In the genomic region with DNA sequence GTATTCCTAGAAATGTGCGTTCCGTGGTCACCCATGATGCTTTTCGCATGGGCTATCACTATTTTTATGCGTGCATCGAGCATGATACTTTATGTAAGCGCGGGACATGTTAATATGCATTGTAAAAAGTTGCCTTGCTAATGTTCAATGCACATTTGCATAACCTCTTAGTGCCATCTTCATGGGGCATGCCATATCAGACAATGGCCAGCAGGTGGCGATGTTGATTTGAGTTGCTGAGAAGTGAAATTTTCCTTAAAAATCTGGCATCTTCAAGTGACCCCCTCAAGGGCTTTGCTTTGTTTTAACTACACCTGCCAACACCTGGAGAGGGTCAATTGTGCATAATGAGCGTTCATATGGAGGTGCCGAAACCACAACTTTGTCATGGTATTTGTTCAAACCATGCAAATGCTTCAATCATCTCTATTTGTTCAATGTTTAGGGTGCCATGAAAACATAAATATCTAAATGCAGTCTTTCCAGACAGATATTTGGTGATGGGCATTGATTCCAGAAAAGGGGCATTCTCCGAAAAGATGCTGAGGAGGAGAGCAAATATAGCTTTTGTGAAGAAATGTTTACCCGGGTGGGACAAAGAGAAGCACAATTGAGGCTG, we compare ENCODE assay signal across 9 cellular contexts.
A peak's percentile ranks its signal among the peaks of the same experiment; 100 is the strongest.
DNase-seq lines count a peak whose midpoint lies in the region; ATAC-seq and TF ChIP-seq lines count a peak whose summit lies in the region.
"Had no signal": no experiment of that assay in that cellular context is flagged by ENCODE, and none has a peak within 500 bp of the region (broad histone marks: within the 10 kb centered on the region; RNA-seq: fewer than 3 reads in every experiment).

No MANE protein-coding gene starts in this region.

- no peaks in the 10 kb centered on the region for H3K79me2 ChIP-seq in DND-41 (ENCODE audit: insufficient read depth, low read length)

- H3K27ac ChIP-seq in DND-41 (ENCODE audit: low read length) = no peak overlapping the region

- peak; percentile 32 for DNase-seq in DND-41
- peak; percentile 11 for DNase-seq in NCI-H128 (lab: John Stamatoyannopoulos, UW; ENCODE audit: unreplicated experiment)
- DNase-seq in activated CD8-positive, alpha-beta memory T cell treated with anti-CD3 and anti-CD28 coated beads, Interleukin-2, amount 10 ng/mL, durations not matched to agents 7 days and 5 days = peak; percentile 43
- DNase-seq in fibroblast of mammary gland (ENCODE audit: low read depth) = peak; percentile 49
- DNase-seq in neural crest cell (ENCODE audit: low read depth, low spot score) = peak; percentile 70
- DNase-seq in GF-D8 (lab: John Stamatoyannopoulos, UW) = no peak
- no peak for DNase-seq in dedifferentiated amniotic fluid mesenchymal stem cell (ENCODE audit: extremely low spot score)

- no peaks in the 10 kb centered on the region for H3K27me3 ChIP-seq in DND-41 (ENCODE audit: insufficient read depth, low read length, poor library complexity)

- no peak overlapping the region for H3K4me2 ChIP-seq in DND-41 (ENCODE audit: insufficient read depth, low read length)

- CTCF ChIA-PET in activated CD8-positive, alpha-beta memory T cell treated with anti-CD3 and anti-CD28 coated beads, Interleukin-2, amount 10 ng/mL, durations not matched to agents 7 days and 5 days (lab: Charles Lee) = no interaction called here

- H3K36me3 ChIP-seq in DND-41 (ENCODE audit: insufficient read depth, low read length) = no peaks in the 10 kb centered on the region

- no peak overlapping the region for H3K4me3 Mint-ChIP-seq in activated CD8-positive, alpha-beta memory T cell treated with anti-CD3 and anti-CD28 coated beads, Interleukin-2, amount 10 ng/mL, durations not matched to agents 7 days and 5 days
- no peak overlapping the region for H3K4me3 Mint-ChIP-seq in neural crest cell
- H3K4me3 Mint-ChIP-seq: activated naive CD4-positive, alpha-beta T cell treated with anti-CD3 and anti-CD28 coated beads, Interleukin-2, amount 50 U/mL, for 24 hours had no signal

- H3K4me1 Mint-ChIP-seq in activated CD8-positive, alpha-beta memory T cell treated with anti-CD3 and anti-CD28 coated beads, Interleukin-2, amount 10 ng/mL, durations not matched to agents 7 days and 5 days = no peaks in the 10 kb centered on the region
- H3K4me1 Mint-ChIP-seq in neural crest cell = peaks cover 4% of the 10 kb centered on the region
- H3K4me1 Mint-ChIP-seq: activated naive CD4-positive, alpha-beta T cell treated with anti-CD3 and anti-CD28 coated beads, Interleukin-2, amount 50 U/mL, for 24 hours had no signal

- no peaks in the 10 kb centered on the region for H3K9me3 ChIP-seq in DND-41 (ENCODE audit: insufficient read depth, low read length, severe bottlenecking)

- peak; percentile 86 for TF ChIP-seq CTCF in DND-41 (IDR thresholded peaks at IDR 0.05; ENCODE audit: borderline replicate concordance, extremely low read depth, low read length, poor library complexity, severe bottlenecking)
- TF ChIP-seq CTCF in fibroblast of mammary gland (conservative IDR thresholded peaks at IDR 0.05; ENCODE audit: control insufficient read depth, insufficient read depth, low read depth, low read length) = peak; percentile 85
- peak; percentile 98 for TF ChIP-seq CTCF in neural crest cell (conservative IDR thresholded peaks at IDR 0.05)

- H3K4me3 ChIP-seq in DND-41 (ENCODE audit: low read depth in 1 of 2, low read length in 2 of 2) = no peak overlapping the region
- no peak overlapping the region for H3K4me3 ChIP-seq in fibroblast of mammary gland (ENCODE audit: control insufficient read depth, low read depth, low read length)

- H4K20me1 ChIP-seq in DND-41 (ENCODE audit: insufficient read depth, low read length) = no peaks in the 10 kb centered on the region

- H3K36me3 Mint-ChIP-seq in activated CD8-positive, alpha-beta memory T cell treated with anti-CD3 and anti-CD28 coated beads, Interleukin-2, amount 10 ng/mL, durations not matched to agents 7 days and 5 days = no peaks in the 10 kb centered on the region
- no peaks in the 10 kb centered on the region for H3K36me3 Mint-ChIP-seq in neural crest cell (ENCODE audit: low read depth)
- H3K36me3 Mint-ChIP-seq: activated naive CD4-positive, alpha-beta T cell treated with anti-CD3 and anti-CD28 coated beads, Interleukin-2, amount 50 U/mL, for 24 hours had no signal

- H3K4me1 ChIP-seq in DND-41 (ENCODE audit: insufficient read depth, low read length) = no peaks in the 10 kb centered on the region

- no peak overlapping the region for H2AFZ ChIP-seq in DND-41 (ENCODE audit: low read depth, low read length)

- no peak overlapping the region for H3K9ac ChIP-seq in DND-41 (ENCODE audit: low read depth, low read length)

- ATAC-seq in DND-41 (ENCODE audit: insufficient read depth, low read depth) (no peak), GM19468 (IDR thresholded peaks at IDR 0.05; ENCODE audit: extremely low read depth, unreplicated experiment) (peak; percentile 40)
- no peak for ATAC-seq in activated CD8-positive, alpha-beta memory T cell treated with anti-CD3 and anti-CD28 coated beads, Interleukin-2, amount 10 ng/mL, durations not matched to agents 7 days and 5 days

- no peaks in the 10 kb centered on the region for H3K9me3 Mint-ChIP-seq in activated CD8-positive, alpha-beta memory T cell treated with anti-CD3 and anti-CD28 coated beads, Interleukin-2, amount 10 ng/mL, durations not matched to agents 7 days and 5 days (ENCODE audit: low read depth)
- no peaks in the 10 kb centered on the region for H3K9me3 Mint-ChIP-seq in neural crest cell
- H3K9me3 Mint-ChIP-seq: activated naive CD4-positive, alpha-beta T cell treated with anti-CD3 and anti-CD28 coated beads, Interleukin-2, amount 50 U/mL, for 24 hours had no signal

- no peaks in the 10 kb centered on the region for H3K27me3 Mint-ChIP-seq in activated CD8-positive, alpha-beta memory T cell treated with anti-CD3 and anti-CD28 coated beads, Interleukin-2, amount 10 ng/mL, durations not matched to agents 7 days and 5 days
- peaks cover 3% of the 10 kb centered on the region for H3K27me3 Mint-ChIP-seq in neural crest cell (ENCODE audit: low read depth)

- H3K27ac Mint-ChIP-seq in activated CD8-positive, alpha-beta memory T cell treated with anti-CD3 and anti-CD28 coated beads, Interleukin-2, amount 10 ng/mL, durations not matched to agents 7 days and 5 days = no peak overlapping the region
- no peak overlapping the region for H3K27ac Mint-ChIP-seq in neural crest cell (ENCODE audit: unreplicated experiment)
- H3K27ac Mint-ChIP-seq: activated naive CD4-positive, alpha-beta T cell treated with anti-CD3 and anti-CD28 coated beads, Interleukin-2, amount 50 U/mL, for 24 hours had no signal

Comparison
In these comparisons a context has a peak if more than half of its experiments do, and no peak if none do; other contexts are left out.
1. DNase-seq: peak in DND-41 (single experiment), NCI-H128 (single experiment), activated CD8-positive, alpha-beta memory T cell treated with anti-CD3 and anti-CD28 coated beads, Interleukin-2, amount 10 ng/mL, durations not matched to agents 7 days and 5 days (single experiment), fibroblast of mammary gland (single experiment) and neural crest cell (single experiment); none in GF-D8 (single experiment) and dedifferentiated amniotic fluid mesenchymal stem cell (single experiment).
2. Peak in every context shown above with its lines, with median percentiles within 50 percentile points of each other: CTCF ChIP-seq.